19 cellular contexts compared by ENCODE assay signal in genomic region chr7:35817181-35817580, GRCh38.
"Had no signal": no experiment of that assay in that cellular context is flagged by ENCODE, and none has a peak within 500 bp of the region (broad histone marks: within the 10 kb centered on the region; RNA-seq: fewer than 3 reads in every experiment).

No MANE protein-coding gene starts in this region.

- H3K9me3 ChIP-seq: esophagus squamous epithelium had no signal

- H3K4me3 ChIP-seq: breast epithelium, esophagus squamous epithelium, left ventricle myocardium inferior, SK-N-MC, tibial nerve had no signal

- DNase-seq: activated CD4-positive, alpha-beta T cell treated with anti-CD3 and anti-CD28 coated beads, Interleukin-2, amount 50 U/mL, for 1 hour; activated naive CD8-positive, alpha-beta T cell treated with anti-CD3 and anti-CD28 coated beads, Interleukin-2, amount 10 ng/mL, durations not matched to agents 7 days and 5 days; aorta; dorsolateral prefrontal cortex; esophagus squamous epithelium; foreskin fibroblast; glutamatergic neuron; left ventricle myocardium inferior; retina; stimulated activated CD4-positive, alpha-beta T cell treated with anti-CD3 and anti-CD28 coated beads, Interleukin-15, amount 100 ng/mL, for 24 hours; stimulated activated CD4-positive, alpha-beta T cell treated with anti-CD3 and anti-CD28 coated beads, Interleukin-4, amount 100 ng/mL, for 4 hours; T-cell; T1000 had no signal

- H3K36me3 ChIP-seq: breast epithelium, left ventricle myocardium inferior had no signal

- H3K4me1 ChIP-seq: breast epithelium had no signal

- ATAC-seq: Right ventricle myocardium inferior, T-cell had no signal

- H3K27ac ChIP-seq: breast epithelium, left ventricle myocardium inferior, SK-N-MC, tibial nerve, VCaP had no signal

- H3K27me3 ChIP-seq: breast epithelium, dorsolateral prefrontal cortex, esophagus squamous epithelium, tibial nerve had no signal

- H3K27me3 Mint-ChIP-seq: activated naive CD8-positive, alpha-beta T cell treated with anti-CD3 and anti-CD28 coated beads, Interleukin-2, amount 10 ng/mL, durations not matched to agents 7 days and 5 days; T-cell had no signal

- FAIRE-seq: islet of Langerhans had no signal

- H3K27ac Mint-ChIP-seq: activated naive CD8-positive, alpha-beta T cell treated with anti-CD3 and anti-CD28 coated beads, Interleukin-2, amount 10 ng/mL, durations not matched to agents 7 days and 5 days had no signal

- H3K4me3 Mint-ChIP-seq: activated naive CD8-positive, alpha-beta T cell treated with anti-CD3 and anti-CD28 coated beads, Interleukin-2, amount 10 ng/mL, durations not matched to agents 7 days and 5 days had no signal
